Comparison of ENCODE assay signal across 1 cellular context in genomic region chr11:17635551-17635938, GRCh38.
TF ChIP-seq lines count a peak whose summit lies in the region.

No MANE protein-coding gene starts in this region.

TF ChIP-seq in K562, 482 proteins besides CTCF, POLR2A, EP300 and RAD21 (continued from another document):
- TF ChIP-seq ZNF507 (tag; conservative IDR thresholded peaks at IDR 0.05) (no peak), SNIP1 (IDR thresholded peaks at IDR 0.05; ENCODE audit: low read depth) (no peak)
TF ChIP-seq in K562: peak in this region for 0.
